ENCODE assay signal across 5 cellular contexts in genomic region chr12:82209533-82209932, GRCh38.
"Had no signal": no experiment of that assay in that cellular context is flagged by ENCODE, and none has a peak within 500 bp of the region (broad histone marks: within the 10 kb centered on the region; RNA-seq: fewer than 3 reads in every experiment).

No MANE protein-coding gene starts in this region.

- DNase-seq: H9, HCEC 1CT, IMR-90 had no signal

- H2AFZ ChIP-seq: GM23338 had no signal

- ATAC-seq: GM23338, K562 had no signal

- H3K4me2 ChIP-seq: GM23338 had no signal

- H3K4me3 ChIP-seq: GM23338, K562 had no signal
